ENCODE assay signal across 8 cellular contexts in genomic region chr19:1668339-1669123, GRCh38. TPM values are rescaled to one million over a fixed set of nuclear protein-coding genes. Genes with fewer than 3 reads are reported as not detected.
A peak's percentile ranks its signal among the peaks of the same experiment; 100 is the strongest.
DNase-seq lines count a peak whose midpoint lies in the region; ATAC-seq and TF ChIP-seq lines count a peak whose summit lies in the region.

No MANE protein-coding gene starts in this region.

- peaks cover 15% of the 10 kb centered on the region for H3K4me1 ChIP-seq in HUES6 (ENCODE audit: control insufficient read depth, insufficient read depth, low read length)

- H3K9me3 Mint-ChIP-seq in activated naive CD4-positive, alpha-beta T cell treated with anti-CD3 and anti-CD28 coated beads, Interleukin-2, amount 10 ng/mL, durations not matched to agents 7 days and 5 days: no peaks in the 10 kb centered on the region
- H3K9me3 Mint-ChIP-seq in stimulated activated naive CD8-positive, alpha-beta T cell treated with anti-CD3 and anti-CD28 coated beads, Interleukin-15, Interleukin-2, amounts not matched to agents 100 ng/mL and 50 ng/mL, for 24 hours: no peaks in the 10 kb centered on the region

- no peaks in the 10 kb centered on the region for H3K36me3 Mint-ChIP-seq in activated naive CD4-positive, alpha-beta T cell treated with anti-CD3 and anti-CD28 coated beads, Interleukin-2, amount 10 ng/mL, durations not matched to agents 7 days and 5 days
- H3K36me3 Mint-ChIP-seq in stimulated activated naive CD8-positive, alpha-beta T cell treated with anti-CD3 and anti-CD28 coated beads, Interleukin-15, Interleukin-2, amounts not matched to agents 100 ng/mL and 50 ng/mL, for 24 hours (ENCODE audit: low read depth): no peaks in the 10 kb centered on the region

- H3K9me3 ChIP-seq in HUES6 (ENCODE audit: control insufficient read depth, insufficient read depth, low read depth, low read length): no peaks in the 10 kb centered on the region

- no peak overlapping the region for H3K9ac ChIP-seq in HUES6 (ENCODE audit: low read length)

- no peak for ATAC-seq in GM19351 (IDR thresholded peaks at IDR 0.05; ENCODE audit: unreplicated experiment)

- H3K27ac Mint-ChIP-seq in activated naive CD4-positive, alpha-beta T cell treated with anti-CD3 and anti-CD28 coated beads, Interleukin-2, amount 10 ng/mL, durations not matched to agents 7 days and 5 days: no peak overlapping the region
- H3K27ac Mint-ChIP-seq in stimulated activated naive CD8-positive, alpha-beta T cell treated with anti-CD3 and anti-CD28 coated beads, Interleukin-15, Interleukin-2, amounts not matched to agents 100 ng/mL and 50 ng/mL, for 24 hours: peak overlapping the region; percentile 33

- H3K36me3 ChIP-seq in HUES6 (ENCODE audit: control insufficient read depth, insufficient read depth, low read length): no peaks in the 10 kb centered on the region

- peaks cover 80% of the 10 kb centered on the region for H3K27me3 Mint-ChIP-seq in activated naive CD4-positive, alpha-beta T cell treated with anti-CD3 and anti-CD28 coated beads, Interleukin-2, amount 10 ng/mL, durations not matched to agents 7 days and 5 days
- peaks cover 28% of the 10 kb centered on the region for H3K27me3 Mint-ChIP-seq in stimulated activated naive CD8-positive, alpha-beta T cell treated with anti-CD3 and anti-CD28 coated beads, Interleukin-15, Interleukin-2, amounts not matched to agents 100 ng/mL and 50 ng/mL, for 24 hours

- no peak overlapping the region for H3K4me3 Mint-ChIP-seq in activated naive CD4-positive, alpha-beta T cell treated with anti-CD3 and anti-CD28 coated beads, Interleukin-2, amount 10 ng/mL, durations not matched to agents 7 days and 5 days
- H3K4me3 Mint-ChIP-seq in stimulated activated naive CD8-positive, alpha-beta T cell treated with anti-CD3 and anti-CD28 coated beads, Interleukin-15, Interleukin-2, amounts not matched to agents 100 ng/mL and 50 ng/mL, for 24 hours: peak overlapping the region; percentile 61

- peaks cover 64% of the 10 kb centered on the region for H3K27me3 ChIP-seq in HUES6 (ENCODE audit: control insufficient read depth, insufficient read depth, low read length)

- no peak for TF ChIP-seq CTCF in choroid plexus epithelial cell (conservative IDR thresholded peaks at IDR 0.05; ENCODE audit: low read depth, low read length)

- no peak overlapping the region for H3K27ac ChIP-seq in HUES6 (ENCODE audit: low read depth, low read length)

- peak; percentile 33 for DNase-seq in activated naive CD4-positive, alpha-beta T cell treated with anti-CD3 and anti-CD28 coated beads, Interleukin-2, amount 10 ng/mL, durations not matched to agents 7 days and 5 days
- DNase-seq in activated naive CD4-positive, alpha-beta T cell treated with Interleukin-2 at 50 U/mL for 16 hours: no peak
- DNase-seq in choroid plexus epithelial cell (ENCODE audit: low read depth) (peak; percentile 18), mucosa of gallbladder (ENCODE audit: low spot score) (no peak)
- DNase-seq in NK-92 treated with Interleukin-12 subunit alpha and Interleukin-12 subunit beta, amount 100 ng/mL, for 24 hours (lab: John Stamatoyannopoulos, UW): no peak

- H3K4me1 Mint-ChIP-seq in activated naive CD4-positive, alpha-beta T cell treated with anti-CD3 and anti-CD28 coated beads, Interleukin-2, amount 10 ng/mL, durations not matched to agents 7 days and 5 days: peaks cover 9% of the 10 kb centered on the region
- peaks cover 28% of the 10 kb centered on the region for H3K4me1 Mint-ChIP-seq in stimulated activated naive CD8-positive, alpha-beta T cell treated with anti-CD3 and anti-CD28 coated beads, Interleukin-15, Interleukin-2, amounts not matched to agents 100 ng/mL and 50 ng/mL, for 24 hours (ENCODE audit: low read depth)

- H3K4me3 ChIP-seq in HUES6 (ENCODE audit: low read depth, low read length) (peak overlapping the region; percentile 60), choroid plexus epithelial cell (ENCODE audit: low read depth, low read length) (no peak overlapping the region)

- CTCF ChIA-PET in activated naive CD4-positive, alpha-beta T cell treated with anti-CD3 and anti-CD28 coated beads, Interleukin-2, amount 10 ng/mL, durations not matched to agents 7 days and 5 days (lab: Charles Lee): no interaction called here

RNA-seq across cellular contexts. Expression of gene TCF3, which starts 16.1 kb away (rescaled TPM):
- 83.0 TPM for total RNA-seq in mucosa of gallbladder

Comparison
In these comparisons a context has a peak if more than half of its experiments do, and no peak if none do; other contexts are left out.
1. DNase-seq: peak in activated naive CD4-positive, alpha-beta T cell treated with anti-CD3 and anti-CD28 coated beads, Interleukin-2, amount 10 ng/mL, durations not matched to agents 7 days and 5 days (single experiment) and choroid plexus epithelial cell (single experiment); none in activated naive CD4-positive, alpha-beta T cell treated with Interleukin-2 at 50 U/mL for 16 hours (single experiment), mucosa of gallbladder (single experiment) and NK-92 treated with Interleukin-12 subunit alpha and Interleukin-12 subunit beta, amount 100 ng/mL, for 24 hours (single experiment).